13 cellular contexts compared by ENCODE assay signal in the genomic region with DNA sequence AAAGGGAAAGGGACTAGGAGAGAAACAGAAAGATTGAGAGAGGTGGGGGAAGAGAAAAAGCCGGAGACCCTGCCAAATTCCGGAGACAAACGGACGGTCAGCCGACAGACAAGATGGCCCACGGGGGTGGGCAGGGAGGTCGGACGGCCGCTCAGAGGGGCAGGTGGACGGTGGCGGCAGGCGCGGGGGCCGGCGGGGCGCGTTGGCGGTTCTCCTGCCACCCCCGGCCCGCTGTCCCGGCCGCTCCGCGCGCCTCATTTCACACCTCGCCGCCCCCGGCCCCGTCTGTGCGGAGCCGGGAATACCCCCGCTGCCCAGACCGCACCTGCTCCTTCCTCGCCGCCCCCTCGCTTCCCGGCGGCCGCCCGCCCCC. TPM values are rescaled to one million over a fixed set of nuclear protein-coding genes. Genes with fewer than 3 reads are reported as not detected.
DNase-seq lines count a peak whose midpoint lies in the region; ATAC-seq lines count a peak whose summit lies in the region.
"Had no signal": no experiment of that assay in that cellular context is flagged by ENCODE, and none has a peak within 500 bp of the region (broad histone marks: within the 10 kb centered on the region; RNA-seq: fewer than 3 reads in every experiment).

No MANE protein-coding gene starts in this region.

- H3K9me3 Mint-ChIP-seq in activated naive CD4-positive, alpha-beta T cell treated with anti-CD3 and anti-CD28 coated beads, Interleukin-2, amount 10 ng/mL, durations not matched to agents 7 days and 5 days, result no peaks in the 10 kb centered on the region
- H3K9me3 Mint-ChIP-seq in activated T-helper 17 cell treated with anti-CD3 and anti-CD28 coated beads, Interleukin-2, amount 50 U/mL, for 72 hours, result no peaks in the 10 kb centered on the region
- H3K9me3 Mint-ChIP-seq in immature natural killer cell, result peaks cover 0 to 4% (median 0%) of the 10 kb centered on the region in 6 donors

- H3K4me3 ChIP-seq in thymus (ENCODE audit: low read length), result peak overlapping the region; percentile 54

- peaks cover 50% of the 10 kb centered on the region for H3K27me3 Mint-ChIP-seq in activated naive CD4-positive, alpha-beta T cell treated with anti-CD3 and anti-CD28 coated beads, Interleukin-2, amount 10 ng/mL, durations not matched to agents 7 days and 5 days
- H3K27me3 Mint-ChIP-seq in activated T-helper 17 cell treated with anti-CD3 and anti-CD28 coated beads, Interleukin-2, amount 50 U/mL, for 72 hours, result peaks cover 56% of the 10 kb centered on the region
- H3K27me3 Mint-ChIP-seq in immature natural killer cell (ENCODE audit: low read depth in 3 of 3), result peaks cover 23 to 42% (median 32%) of the 10 kb centered on the region in 3 donors

- H3K4me3 Mint-ChIP-seq in activated naive CD4-positive, alpha-beta T cell treated with anti-CD3 and anti-CD28 coated beads, Interleukin-2, amount 10 ng/mL, durations not matched to agents 7 days and 5 days, result peak overlapping the region; percentile 6
- peak overlapping the region; percentile 64 for H3K4me3 Mint-ChIP-seq in activated T-helper 17 cell treated with anti-CD3 and anti-CD28 coated beads, Interleukin-2, amount 50 U/mL, for 72 hours
- peak overlapping the region; percentile 55 to 80 (median 68) for H3K4me3 Mint-ChIP-seq in immature natural killer cell

- H3K36me3 Mint-ChIP-seq in activated naive CD4-positive, alpha-beta T cell treated with anti-CD3 and anti-CD28 coated beads, Interleukin-2, amount 10 ng/mL, durations not matched to agents 7 days and 5 days, result no peaks in the 10 kb centered on the region
- H3K36me3 Mint-ChIP-seq in activated T-helper 17 cell treated with anti-CD3 and anti-CD28 coated beads, Interleukin-2, amount 50 U/mL, for 72 hours (ENCODE audit: low read depth), result peaks cover 7% of the 10 kb centered on the region
- no peaks in the 10 kb centered on the region for H3K36me3 Mint-ChIP-seq in immature natural killer cell

- WGBS in thymus, result 7% methylated on average over 40 of the region's 40 CpGs

- no peak overlapping the region for H3K27ac Mint-ChIP-seq in activated naive CD4-positive, alpha-beta T cell treated with anti-CD3 and anti-CD28 coated beads, Interleukin-2, amount 10 ng/mL, durations not matched to agents 7 days and 5 days
- H3K27ac Mint-ChIP-seq in activated T-helper 17 cell treated with anti-CD3 and anti-CD28 coated beads, Interleukin-2, amount 50 U/mL, for 72 hours, result no peak overlapping the region
- H3K27ac Mint-ChIP-seq in immature natural killer cell, result no peak overlapping the region

- CTCF ChIA-PET in activated naive CD4-positive, alpha-beta T cell treated with anti-CD3 and anti-CD28 coated beads, Interleukin-2, amount 10 ng/mL, durations not matched to agents 7 days and 5 days (lab: Charles Lee), result interaction anchor here (0.9 to 1.0 kb wide), 2 partner anchors 11 to 18 kb away, joined by 3 to 4 read pairs; no protein-coding TSS in a partner anchor

- no peaks in the 10 kb centered on the region for H3K36me3 ChIP-seq in thymus (ENCODE audit: control insufficient read depth, insufficient read depth)

- H3K4me1 ChIP-seq in thymus (ENCODE audit: control insufficient read depth, insufficient read depth, low read length), result peaks cover 13% of the 10 kb centered on the region

- H3K9me3 ChIP-seq in thymus (ENCODE audit: control insufficient read depth), result no peaks in the 10 kb centered on the region

- H3K4me1 Mint-ChIP-seq in activated naive CD4-positive, alpha-beta T cell treated with anti-CD3 and anti-CD28 coated beads, Interleukin-2, amount 10 ng/mL, durations not matched to agents 7 days and 5 days, result peaks cover 29% of the 10 kb centered on the region
- H3K4me1 Mint-ChIP-seq in activated T-helper 17 cell treated with anti-CD3 and anti-CD28 coated beads, Interleukin-2, amount 50 U/mL, for 72 hours, result peaks cover 15% of the 10 kb centered on the region
- H3K4me1 Mint-ChIP-seq in immature natural killer cell, result peaks cover 32 to 33% of the 10 kb centered on the region in 2 donors

- no peak overlapping the region for H3K27ac ChIP-seq in thymus (ENCODE audit: low read depth)
- H3K27ac ChIP-seq: C4-2B, HL-60 had no signal

- H3K27me3 ChIP-seq in thymus (ENCODE audit: control insufficient read depth, insufficient read depth), result peaks cover 68% of the 10 kb centered on the region

- no peak for ATAC-seq in activated T-helper 17 cell treated with anti-CD3 and anti-CD28 coated beads, Interleukin-2, amount 50 U/mL, for 72 hours (replicated peaks)
- no peak for ATAC-seq in HG03045 (IDR thresholded peaks at IDR 0.05; ENCODE audit: unreplicated experiment)

- no peak for DNase-seq in activated naive CD4-positive, alpha-beta T cell treated with anti-CD3 and anti-CD28 coated beads, Interleukin-2, amount 10 ng/mL, durations not matched to agents 7 days and 5 days
- no peak for DNase-seq in activated naive CD4-positive, alpha-beta T cell treated with anti-CD3 and anti-CD28 coated beads, Interleukin-2, amount 50 U/mL, for 16 hours
- DNase-seq in immature natural killer cell (no peak), H4 (ENCODE audit: low spot score) (no peak), NCI-H187 (lab: John Stamatoyannopoulos, UW) (no peak)
- DNase-seq: activated gamma-delta T cell, midbrain, NCI-H2081 treated with DMSO at 0.1 percent for 48 hours had no signal

RNA-seq across cellular contexts. Expression of a gene that starts 0.9 kb away (rescaled TPM):
- under 1 TPM in 1 of 2 donors, not detected in 1; 0.50 TPM for total RNA-seq in activated T-helper 17 cell treated with anti-CD3 and anti-CD28 coated beads, Interleukin-2, amount 50 U/mL, for 72 hours
- polyA plus RNA-seq in immature natural killer cell, result not detected
- 0.18 TPM for polyA plus RNA-seq in thymus
- total RNA-seq in H4 (2014; rRNA removed; shearing (Covaris generic)), result 0.46 and 0.49 TPM in 2 replicates

RNA-seq across cellular contexts. Expression of a gene that starts 13.3 kb away (rescaled TPM):
- not detected for total RNA-seq in activated T-helper 17 cell treated with anti-CD3 and anti-CD28 coated beads, Interleukin-2, amount 50 U/mL, for 72 hours
- polyA plus RNA-seq in immature natural killer cell (not detected), thymus (0.02 TPM)
- not detected in 2 replicates for total RNA-seq in H4 (2014; rRNA removed; shearing (Covaris generic))

RNA-seq across cellular contexts. Expression of a gene that starts 20.3 kb away (rescaled TPM):
- under 1 TPM in 1 of 2 donors, not detected in 1; 0.13 TPM for total RNA-seq in activated T-helper 17 cell treated with anti-CD3 and anti-CD28 coated beads, Interleukin-2, amount 50 U/mL, for 72 hours
- polyA plus RNA-seq in immature natural killer cell, result under 1 TPM; 0.12 to 0.49 (median 0.48) TPM
- 0.52 TPM for polyA plus RNA-seq in thymus
- 0.35 TPM in 1 of 2 replicates, not detected in the other for total RNA-seq in H4 (2014; rRNA removed; shearing (Covaris generic))

RNA-seq across cellular contexts. Expression of a gene that starts 44.7 kb away (rescaled TPM):
- total RNA-seq in activated T-helper 17 cell treated with anti-CD3 and anti-CD28 coated beads, Interleukin-2, amount 50 U/mL, for 72 hours, result 100 to 1,000 TPM in 1 of 2 donors, 10 to 100 TPM in 1; 54.0 to 106 TPM
- polyA plus RNA-seq in immature natural killer cell (10 to 100 TPM in 1 of 3 donors, 1 to 10 TPM in 2; 6.9 to 17.8 (median 8.5) TPM), thymus (18.6 TPM)
- total RNA-seq in H4 (2014; rRNA removed; shearing (Covaris generic)), result 4.7 and 6.9 TPM in 2 replicates

RNA-seq across cellular contexts. Expression of a gene that starts 46.3 kb away (rescaled TPM):
- 1 to 10 TPM; 1.7 to 2.4 TPM for total RNA-seq in activated T-helper 17 cell treated with anti-CD3 and anti-CD28 coated beads, Interleukin-2, amount 50 U/mL, for 72 hours
- polyA plus RNA-seq in immature natural killer cell (under 1 TPM in 1 of 3 donors, not detected in 2; 0.66 TPM), thymus (8.1 TPM)
- total RNA-seq in H4 (2014; rRNA removed; shearing (Covaris generic)), result 0.53 TPM in 1 of 2 replicates, not detected in the other

Comparison
In these comparisons a context has a peak if more than half of its experiments do, and no peak if none do; other contexts are left out.
1. H3K4me3 Mint-ChIP-seq: peak in every context shown above with its lines; median percentile 68 in immature natural killer cell; 64 in activated T-helper 17 cell treated with anti-CD3 and anti-CD28 coated beads, Interleukin-2, amount 50 U/mL, for 72 hours; 6 in activated naive CD4-positive, alpha-beta T cell treated with anti-CD3 and anti-CD28 coated beads, Interleukin-2, amount 10 ng/mL, durations not matched to agents 7 days and 5 days.